Comparison of ENCODE assay signal across 16 cellular contexts in genomic region chr22:38610234-38610633, GRCh38.
A peak's percentile ranks its signal among the peaks of the same experiment; 100 is the strongest.
DNase-seq lines count a peak whose midpoint lies in the region; ATAC-seq and TF ChIP-seq lines count a peak whose summit lies in the region.
"Had no signal": no experiment of that assay in that cellular context is flagged by ENCODE, and none has a peak within 500 bp of the region (broad histone marks: within the 10 kb centered on the region; RNA-seq: fewer than 3 reads in every experiment).

No MANE protein-coding gene starts in this region.

- ATAC-seq in GM21528 (IDR thresholded peaks at IDR 0.05; ENCODE audit: low FRiP score, unreplicated experiment) (no peak), GM18520 (IDR thresholded peaks at IDR 0.05; ENCODE audit: unreplicated experiment) (no peak)
- ATAC-seq: CD8-positive, alpha-beta T cell; GM12878 had no signal

- peaks cover 32% of the 10 kb centered on the region for H3K36me3 Mint-ChIP-seq in nephron progenitor cell (ENCODE audit: low read depth)
- H3K36me3 Mint-ChIP-seq: CD4-positive, CD25-positive, alpha-beta regulatory T cell; CD8-positive, alpha-beta T cell had no signal

- TF ChIP-seq CTCF in nephron progenitor cell (IDR thresholded peaks at IDR 0.05), result no peak

- H3K27ac Mint-ChIP-seq in nephron progenitor cell, result peak overlapping the region; percentile 48
- H3K27ac Mint-ChIP-seq: B cell; CD4-positive, CD25-positive, alpha-beta regulatory T cell; CD8-positive, alpha-beta T cell; HFFc6 had no signal

- no peaks in the 10 kb centered on the region for H3K27me3 Mint-ChIP-seq in nephron progenitor cell (ENCODE audit: low read depth, poor library complexity)
- H3K27me3 Mint-ChIP-seq: CD4-positive, CD25-positive, alpha-beta regulatory T cell had no signal

- no peak overlapping the region for H3K4me3 Mint-ChIP-seq in nephron progenitor cell
- H3K4me3 Mint-ChIP-seq: B cell; CD4-positive, CD25-positive, alpha-beta regulatory T cell; CD8-positive, alpha-beta T cell; HFFc6 had no signal

- no peaks in the 10 kb centered on the region for H3K9me3 Mint-ChIP-seq in nephron progenitor cell
- H3K9me3 Mint-ChIP-seq: CD8-positive, alpha-beta T cell; HFFc6 had no signal

- H3K4me1 Mint-ChIP-seq in nephron progenitor cell, result peaks cover 12% of the 10 kb centered on the region
- H3K4me1 Mint-ChIP-seq: B cell; CD4-positive, CD25-positive, alpha-beta regulatory T cell had no signal

- DNase-seq in activated effector memory CD4-positive, alpha-beta T cell treated with anti-CD3 and anti-CD28 coated beads, Interleukin-2, amount 50 U/mL, for 16 hours, result peak; percentile 57
- DNase-seq in activated effector memory CD4-positive, alpha-beta T cell treated with Interleukin-2 at 50 U/mL for 16 hours, result no peak
- peak; percentile 70 for DNase-seq in NCI-H146 treated with DMSO at 0.1 percent for 48 hours (lab: John Stamatoyannopoulos, UW; ENCODE audit: unreplicated experiment)
- DNase-seq in nephron progenitor cell, result no peak
- DNase-seq: Caco-2; CD4-positive, CD25-positive, alpha-beta regulatory T cell; CD8-positive, alpha-beta T cell; DMS153; DND-41; GDM1; GOT3; HFFc6 had no signal

Comparison
In these comparisons a context has a peak if more than half of its experiments do, and no peak if none do; other contexts are left out.
1. DNase-seq: peak in activated effector memory CD4-positive, alpha-beta T cell treated with anti-CD3 and anti-CD28 coated beads, Interleukin-2, amount 50 U/mL, for 16 hours (single experiment) and NCI-H146 treated with DMSO at 0.1 percent for 48 hours (single experiment); none in activated effector memory CD4-positive, alpha-beta T cell treated with Interleukin-2 at 50 U/mL for 16 hours (single experiment) and nephron progenitor cell (single experiment).